Comparison of ENCODE assay signal across 1 cellular context in genomic region chr12:31773223-31773750, GRCh38.
TF ChIP-seq lines count a peak whose summit lies in the region.

No MANE protein-coding gene starts in this region.

TF ChIP-seq in H1, 55 proteins besides CTCF, POLR2A, EP300 and RAD21 (continued from another document):
- TF ChIP-seq MAX (IDR thresholded peaks at IDR 0.05) (no peak), USF2 (IDR thresholded peaks at IDR 0.05; ENCODE audit: low read length) (no peak), SP2 (IDR thresholded peaks at IDR 0.05; ENCODE audit: low read length) (no peak), ASH2L (IDR thresholded peaks at IDR 0.05; ENCODE audit: low read length) (no peak), POLR2AphosphoS5 (IDR thresholded peaks at IDR 0.05; ENCODE audit: low read depth, low read length) (no peak), EZH2 (IDR thresholded peaks at IDR 0.05; ENCODE audit: low read depth, low read length, severe bottlenecking) (no peak)
